ENCODE assay signal across 1 cellular context in the genomic region with DNA sequence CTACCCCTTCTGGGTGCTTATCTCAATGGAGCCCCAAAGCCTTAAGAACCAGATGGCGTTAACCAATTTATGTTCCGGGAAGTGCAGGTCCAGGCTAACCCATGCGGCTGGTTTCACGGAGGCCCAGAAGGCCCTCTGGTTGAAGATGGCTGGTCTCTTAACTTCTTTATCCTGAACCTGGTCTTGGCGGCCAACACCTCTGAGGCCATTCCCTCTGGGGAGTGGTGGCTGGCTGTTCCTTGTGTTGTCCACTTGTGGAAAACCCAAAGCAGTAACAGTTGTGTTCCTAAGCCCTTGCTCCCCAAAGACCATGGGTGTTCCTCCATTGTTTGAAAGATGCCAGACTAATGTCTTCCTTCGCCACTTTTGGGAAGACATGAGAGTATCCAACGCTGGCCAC.
TF ChIP-seq lines count a peak whose summit lies in the region.

No MANE protein-coding gene starts in this region.

TF ChIP-seq in GM12878, 131 proteins besides CTCF, POLR2A, EP300 and RAD21 (continued from another document):
- TF ChIP-seq, protein P1, sequence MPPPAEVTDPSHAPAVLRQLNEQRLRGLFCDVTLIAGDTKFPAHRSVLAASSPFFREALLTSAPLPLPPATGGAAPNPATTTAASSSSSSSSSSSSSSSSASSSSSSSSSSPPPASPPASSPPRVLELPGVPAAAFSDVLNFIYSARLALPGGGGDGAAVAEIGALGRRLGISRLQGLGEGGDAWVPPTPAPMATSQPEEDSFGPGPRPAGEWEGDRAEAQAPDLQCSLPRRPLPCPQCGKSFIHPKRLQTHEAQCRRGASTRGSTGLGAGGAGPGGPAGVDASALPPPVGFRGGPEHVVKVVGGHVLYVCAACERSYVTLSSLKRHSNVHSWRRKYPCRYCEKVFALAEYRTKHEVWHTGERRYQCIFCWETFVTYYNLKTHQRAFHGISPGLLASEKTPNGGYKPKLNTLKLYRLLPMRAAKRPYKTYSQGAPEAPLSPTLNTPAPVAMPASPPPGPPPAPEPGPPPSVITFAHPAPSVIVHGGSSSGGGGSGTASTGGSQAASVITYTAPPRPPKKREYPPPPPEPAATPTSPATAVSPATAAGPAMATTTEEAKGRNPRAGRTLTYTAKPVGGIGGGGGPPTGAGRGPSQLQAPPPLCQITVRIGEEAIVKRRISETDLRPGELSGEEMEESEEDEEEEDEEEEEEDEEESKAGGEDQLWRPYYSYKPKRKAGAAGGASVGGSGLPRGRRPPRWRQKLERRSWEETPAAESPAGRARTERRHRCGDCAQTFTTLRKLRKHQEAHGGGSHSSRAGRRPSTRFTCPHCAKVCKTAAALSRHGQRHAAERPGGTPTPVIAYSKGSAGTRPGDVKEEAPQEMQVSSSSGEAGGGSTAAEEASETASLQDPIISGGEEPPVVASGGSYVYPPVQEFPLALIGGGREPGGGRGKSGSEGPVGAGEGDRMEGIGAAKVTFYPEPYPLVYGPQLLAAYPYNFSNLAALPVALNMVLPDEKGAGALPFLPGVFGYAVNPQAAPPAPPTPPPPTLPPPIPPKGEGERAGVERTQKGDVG (CRISPR knock-in tag; IDR thresholded peaks at IDR 0.05) = no peak
- TF ChIP-seq SRF (IDR thresholded peaks at IDR 0.05; ENCODE audit: low read depth in 2 of 2, low read length in 2 of 2) (no peak), MTA3 (IDR thresholded peaks at IDR 0.05; ENCODE audit: borderline replicate concordance, low read length) (no peak), EZH2 (IDR thresholded peaks at IDR 0.05; ENCODE audit: borderline replicate concordance, control insufficient read depth, low read depth, low read length) (no peak), WRNIP1 (IDR thresholded peaks at IDR 0.05; ENCODE audit: borderline replicate concordance, low read depth, low read length) (no peak), TCF12 (IDR thresholded peaks at IDR 0.05; ENCODE audit: low read depth, low read length) (no peak), POLR2AphosphoS2 (IDR thresholded peaks at IDR 0.05; ENCODE audit: low read depth, low read length) (no peak), TCF3 (IDR thresholded peaks at IDR 0.05; ENCODE audit: borderline replicate concordance, insufficient read depth, low read depth, low read length) (no peak), ZNF622 (IDR thresholded peaks at IDR 0.05) (no peak), CHD2 (IDR thresholded peaks at IDR 0.05; ENCODE audit: borderline replicate concordance, low read depth, low read length) (no peak)
- TF ChIP-seq, protein P2, sequence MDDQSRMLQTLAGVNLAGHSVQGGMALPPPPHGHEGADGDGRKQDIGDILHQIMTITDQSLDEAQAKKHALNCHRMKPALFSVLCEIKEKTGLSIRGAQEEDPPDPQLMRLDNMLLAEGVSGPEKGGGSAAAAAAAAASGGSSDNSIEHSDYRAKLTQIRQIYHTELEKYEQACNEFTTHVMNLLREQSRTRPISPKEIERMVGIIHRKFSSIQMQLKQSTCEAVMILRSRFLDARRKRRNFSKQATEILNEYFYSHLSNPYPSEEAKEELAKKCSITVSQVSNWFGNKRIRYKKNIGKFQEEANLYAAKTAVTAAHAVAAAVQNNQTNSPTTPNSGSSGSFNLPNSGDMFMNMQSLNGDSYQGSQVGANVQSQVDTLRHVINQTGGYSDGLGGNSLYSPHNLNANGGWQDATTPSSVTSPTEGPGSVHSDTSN (IDR thresholded peaks at IDR 0.05; ENCODE audit: insufficient replicate concordance, low read depth, low read length) = no peak
